Comparison of ENCODE assay signal across 8 cellular contexts in the genomic region with DNA sequence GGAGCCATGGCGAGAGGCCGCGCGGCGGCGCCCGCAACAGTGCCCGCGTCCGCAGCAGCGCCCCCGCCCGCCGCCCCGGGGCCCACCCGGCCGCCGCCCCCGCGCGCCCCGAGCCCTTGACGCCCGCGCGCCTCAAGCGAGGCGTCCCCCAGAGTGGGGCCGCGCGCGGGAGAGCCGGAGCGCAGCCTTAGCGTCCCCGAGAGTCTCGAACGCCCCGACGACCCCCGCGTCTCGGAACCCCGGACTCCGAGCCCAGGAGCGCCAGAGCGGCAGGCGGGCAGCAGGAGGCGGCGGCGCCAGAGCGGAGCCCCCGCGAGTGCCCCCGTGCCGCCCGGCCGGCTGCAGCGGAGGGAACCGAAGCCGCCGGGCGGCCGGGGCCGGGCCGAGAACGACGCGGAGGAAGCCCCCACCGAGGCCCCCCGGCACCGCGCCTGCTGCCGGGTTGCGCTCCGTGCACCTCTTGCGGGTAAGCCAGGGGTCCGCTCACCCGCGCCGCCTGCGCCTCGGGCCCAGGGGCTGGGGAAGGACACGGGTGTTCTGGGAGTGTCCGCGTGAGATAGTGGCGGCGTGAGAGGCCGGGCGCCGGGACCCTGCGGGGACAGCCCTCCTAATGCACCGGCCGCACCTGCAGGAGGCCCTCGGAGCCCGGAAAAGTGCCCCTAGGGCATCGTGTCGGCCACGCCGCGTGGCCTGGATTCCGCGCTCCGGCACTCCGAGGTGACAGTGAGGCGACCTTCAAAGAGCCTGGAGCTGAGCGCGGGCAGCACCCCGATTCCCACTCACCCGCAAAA. TPM values are rescaled to one million over a fixed set of nuclear protein-coding genes. Genes with fewer than 3 reads are reported as not detected.
A peak's percentile ranks its signal among the peaks of the same experiment; 100 is the strongest.
DNase-seq lines count a peak whose midpoint lies in the region; ATAC-seq and TF ChIP-seq lines count a peak whose summit lies in the region.

No MANE protein-coding gene starts in this region.

- CTCF ChIA-PET in activated naive CD4-positive, alpha-beta T cell treated with anti-CD3 and anti-CD28 coated beads, Interleukin-2, amount 10 ng/mL, durations not matched to agents 7 days and 5 days (lab: Charles Lee), result interaction anchor here (0.9 to 1.5 kb wide), 2 partner anchors 77 to 104 kb away, joined by 3 to 4 read pairs; a partner anchor contains a TSS

- peaks cover 6% of the 10 kb centered on the region for H3K27me3 Mint-ChIP-seq in activated naive CD4-positive, alpha-beta T cell treated with anti-CD3 and anti-CD28 coated beads, Interleukin-2, amount 10 ng/mL, durations not matched to agents 7 days and 5 days

- H3K9me3 ChIP-seq in GM23248 (ENCODE audit: low read depth), result no peaks in the 10 kb centered on the region
- no peaks in the 10 kb centered on the region for H3K9me3 ChIP-seq in OCI-LY1 (ENCODE audit: low read length)
- H3K9me3 ChIP-seq in sigmoid colon, result no peaks in the 10 kb centered on the region

- no peaks in the 10 kb centered on the region for H4K20me1 ChIP-seq in GM23248 (ENCODE audit: insufficient read depth)
- H4K20me1 ChIP-seq in OCI-LY1 (ENCODE audit: insufficient read depth, low read length), result 0 out of 2 replicates have a peak, but pooled peaks cover 3% of the 10 kb centered on the region

- no peaks in the 10 kb centered on the region for H3K9me2 ChIP-seq in GM23248 (ENCODE audit: insufficient read depth)
- H3K9me2 ChIP-seq in OCI-LY1 (ENCODE audit: low read depth, low read length), result no peaks in the 10 kb centered on the region

- H3K36me3 Mint-ChIP-seq in activated naive CD4-positive, alpha-beta T cell treated with anti-CD3 and anti-CD28 coated beads, Interleukin-2, amount 10 ng/mL, durations not matched to agents 7 days and 5 days, result peaks cover 6% of the 10 kb centered on the region

- WGBS in GM23248 (ENCODE audit: low coverage in 1 of 2, low lambda C conversion rate in 2 of 2, missing lambda C conversion rate in 2 of 2), 2 experiments, result 1% methylated on average over 72 to 75 of the region's 110 CpGs
- 0% methylated on average over 110 of the region's 110 CpGs for WGBS in sigmoid colon, 2 donors

- H3K4me1 Mint-ChIP-seq in activated naive CD4-positive, alpha-beta T cell treated with anti-CD3 and anti-CD28 coated beads, Interleukin-2, amount 10 ng/mL, durations not matched to agents 7 days and 5 days, result peaks cover 33% of the 10 kb centered on the region

- no peak for TF ChIP-seq EP300 in sigmoid colon (IDR thresholded peaks at IDR 0.05)

- H3K4me3 ChIP-seq in GM23248 (peak overlapping the region; percentile 82), OCI-LY1 (ENCODE audit: low read depth, low read length, poor library complexity, severe bottlenecking) (peak overlapping the region; percentile 81), sigmoid colon (peak overlapping the region; percentile 82 to 99 (median 96))

- peaks cover 50% of the 10 kb centered on the region for H3K79me2 ChIP-seq in GM23248 (ENCODE audit: insufficient read depth)
- H3K79me2 ChIP-seq in OCI-LY1 (ENCODE audit: insufficient read depth, low read length), result peaks cover 48% of the 10 kb centered on the region

- TF ChIP-seq CTCF in OCI-LY1 (IDR thresholded peaks at IDR 0.05; ENCODE audit: low read length) (no peak), sigmoid colon (IDR thresholded peaks at IDR 0.05) (no peak)

- H3K27ac ChIP-seq in GM23248 (peak overlapping the region; percentile 42), OCI-LY1 (ENCODE audit: low read depth, low read length, poor library complexity, severe bottlenecking) (peak overlapping the region; percentile 90), sigmoid colon (peak overlapping the region; percentile 88 to 95 (median 92))

- H3K9me3 Mint-ChIP-seq in activated naive CD4-positive, alpha-beta T cell treated with anti-CD3 and anti-CD28 coated beads, Interleukin-2, amount 10 ng/mL, durations not matched to agents 7 days and 5 days, result no peaks in the 10 kb centered on the region

- peak overlapping the region; percentile 99 for H3K4me2 ChIP-seq in GM23248 (ENCODE audit: unreplicated experiment)
- H3K4me2 ChIP-seq in OCI-LY1 (ENCODE audit: low read length), result peak overlapping the region; percentile 85

- H2AFZ ChIP-seq in GM23248 (peak overlapping the region; percentile 14), OCI-LY1 (ENCODE audit: low read length) (no peak overlapping the region)

- peak overlapping the region; percentile 87 for H3K27ac Mint-ChIP-seq in activated naive CD4-positive, alpha-beta T cell treated with anti-CD3 and anti-CD28 coated beads, Interleukin-2, amount 10 ng/mL, durations not matched to agents 7 days and 5 days

- in situ Hi-C loops in GM23248 (cut with MboI), result no loop called here

- intact Hi-C loops in left ventricle myocardium superior (cut with micrococcal nuclease) (loop anchor here (10.0 kb wide), 2 partner anchors 81 to 161 kb away; a partner anchor contains a TSS), sigmoid colon (cut with DNase I) (loop anchor here (1.0 to 5.0 kb wide), 5 partner anchors 53 to 122 kb away; a partner anchor contains a TSS)

- peak overlapping the region; percentile 86 for H3K4me3 Mint-ChIP-seq in activated naive CD4-positive, alpha-beta T cell treated with anti-CD3 and anti-CD28 coated beads, Interleukin-2, amount 10 ng/mL, durations not matched to agents 7 days and 5 days

- H3K9ac ChIP-seq in GM23248 (peak overlapping the region; percentile 90), OCI-LY1 (ENCODE audit: low read length) (peak overlapping the region; percentile 87)

- peaks cover 19% of the 10 kb centered on the region for H3F3A ChIP-seq in GM23248 (ENCODE audit: insufficient read depth)
- no peaks in the 10 kb centered on the region for H3F3A ChIP-seq in OCI-LY1 (ENCODE audit: insufficient read depth, low read length)

- H3K27me3 ChIP-seq in GM23248 (replicated peaks; ENCODE audit: insufficient read depth), result no peaks in the 10 kb centered on the region
- no peaks in the 10 kb centered on the region for H3K27me3 ChIP-seq in OCI-LY1 (ENCODE audit: insufficient read depth, low read length)
- H3K27me3 ChIP-seq in sigmoid colon, result no peaks in the 10 kb centered on the region

- TF ChIP-seq POLR2A in sigmoid colon (IDR thresholded peaks at IDR 0.05), result no peak

- H3K4me1 ChIP-seq in GM23248 (ENCODE audit: insufficient read depth) (peaks cover 20% of the 10 kb centered on the region), OCI-LY1 (ENCODE audit: insufficient read depth, low read length, severe bottlenecking) (peaks cover 65% of the 10 kb centered on the region), sigmoid colon (peaks cover 0 to 45% (median 34%) of the 10 kb centered on the region in 4 donors)

- peak; percentile 22 for DNase-seq in ELR (ENCODE audit: low read depth)
- peak; percentile 54 for DNase-seq in GM23248
- DNase-seq in activated naive CD4-positive, alpha-beta T cell treated with anti-CD3 and anti-CD28 coated beads, Interleukin-2, amount 10 ng/mL, durations not matched to agents 7 days and 5 days, result peak; percentile 53
- DNase-seq in left ventricle myocardium superior, result peak; percentile 77
- DNase-seq in sigmoid colon, result peak; percentile 77
- no peak for DNase-seq in AG08395 (ENCODE audit: low spot score)
- no peak for DNase-seq in NK-92 treated with Interleukin-12 subunit alpha and Interleukin-12 subunit beta, amount 100 ng/mL, for 24 hours (lab: John Stamatoyannopoulos, UW)

- H3K36me3 ChIP-seq in GM23248 (ENCODE audit: low read depth) (no peaks in the 10 kb centered on the region), OCI-LY1 (ENCODE audit: insufficient read depth, low read length) (no peaks in the 10 kb centered on the region; the same call in 1 of the 2 replicates), sigmoid colon (no peaks in the 10 kb centered on the region)

- ATAC-seq in left ventricle myocardium superior, result peak; percentile 62

RNA-seq across cellular contexts. Expression of a gene that starts 51.9 kb away (rescaled TPM):
- total RNA-seq in GM23248 (2014; rRNA removed; shearing (Covaris generic)), result 7.1 and 20.3 TPM in 2 replicates
- polyA plus RNA-seq in GM23248 (2016; fragmentation: Nextera tagmentation; extraction: Ambion mirVana) (3.5 and 3.6 TPM in 2 replicates), sigmoid colon (1 to 10 TPM; 2.1 to 3.9 (median 2.4) TPM)
- total RNA-seq in left ventricle myocardium superior (1.5 TPM), sigmoid colon (10 to 100 TPM in 3 of 4 donors, 1 to 10 TPM in 1; 8.9 to 18.6 (median 16.6) TPM)

Comparison
In these comparisons a context has a peak if more than half of its experiments do, and no peak if none do; other contexts are left out.
1. DNase-seq: peak in ELR (single experiment), GM23248 (single experiment), activated naive CD4-positive, alpha-beta T cell treated with anti-CD3 and anti-CD28 coated beads, Interleukin-2, amount 10 ng/mL, durations not matched to agents 7 days and 5 days (single experiment), left ventricle myocardium superior (single experiment) and sigmoid colon (single experiment); none in AG08395 (single experiment) and NK-92 treated with Interleukin-12 subunit alpha and Interleukin-12 subunit beta, amount 100 ng/mL, for 24 hours (single experiment).
2. H3K27ac ChIP-seq: peak in every context shown above with its lines; median percentile 92 in sigmoid colon; 90 in OCI-LY1; 42 in GM23248.
3. Peak in every context shown above with its lines, with median percentiles within 50 percentile points of each other: H3K4me3 ChIP-seq.